8 cellular contexts compared by ENCODE assay signal in the genomic region with DNA sequence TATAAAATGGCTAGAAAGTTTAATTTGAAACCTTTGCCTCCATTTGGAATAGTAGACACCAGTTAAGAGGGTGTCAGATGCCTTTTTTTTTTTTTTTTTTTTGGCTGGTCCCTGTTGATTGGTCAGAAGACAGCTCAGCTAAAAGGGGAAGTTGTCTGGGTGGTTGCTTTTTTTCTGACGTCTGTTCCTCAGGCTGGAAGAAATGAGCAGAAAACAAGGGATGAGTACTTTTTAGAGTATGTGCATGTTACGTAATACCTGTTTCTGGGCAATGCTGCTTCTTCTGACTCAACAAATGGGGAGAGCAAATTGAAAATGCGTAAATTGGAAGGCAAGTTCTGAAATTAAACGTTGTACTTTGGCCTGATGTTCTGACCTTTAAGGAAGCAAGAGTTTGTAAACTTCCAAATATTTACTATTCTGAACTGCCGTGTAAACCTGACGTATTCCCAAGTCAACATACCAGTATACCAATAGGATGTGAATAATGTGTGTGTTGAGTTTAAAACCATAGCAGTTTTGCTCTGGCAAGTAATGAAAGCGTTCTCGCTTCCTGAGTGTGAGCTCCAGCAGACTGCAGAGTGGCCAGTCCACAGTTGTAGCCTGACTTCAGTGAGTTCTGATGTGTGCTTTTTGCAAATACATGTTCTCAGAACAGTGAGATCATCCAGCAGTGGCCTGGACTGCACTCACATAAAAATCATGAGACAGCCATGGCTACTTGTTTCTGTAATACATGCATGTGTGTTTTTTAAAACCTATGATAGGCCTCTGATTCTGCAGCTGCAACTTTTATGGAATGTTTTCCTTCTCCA. TPM values are rescaled to one million over a fixed set of nuclear protein-coding genes. Genes with fewer than 3 reads are reported as not detected.
A peak's percentile ranks its signal among the peaks of the same experiment; 100 is the strongest.
DNase-seq lines count a peak whose midpoint lies in the region; ATAC-seq and TF ChIP-seq lines count a peak whose summit lies in the region.

No MANE protein-coding gene starts in this region.

- H3K27me3 Mint-ChIP-seq in activated naive CD4-positive, alpha-beta T cell treated with anti-CD3 and anti-CD28 coated beads, Interleukin-2, amount 50 U/mL, for 24 hours = no peaks in the 10 kb centered on the region
- H3K27me3 Mint-ChIP-seq in T-helper 1 cell treated with Interleukin-12 subunit alpha and Interleukin-12 subunit beta and Interleukin-4 antibody, amounts not matched to agents 30 μg/mL and 1 μg/mL, for 36 hours (ENCODE audit: low read depth) = no peaks in the 10 kb centered on the region

- H3K9ac ChIP-seq in fibroblast of lung (ENCODE audit: insufficient read depth, low read length) = no peak overlapping the region

- H3K27ac Mint-ChIP-seq in activated naive CD4-positive, alpha-beta T cell treated with anti-CD3 and anti-CD28 coated beads, Interleukin-2, amount 50 U/mL, for 24 hours = peak overlapping the region; percentile 92
- H3K27ac Mint-ChIP-seq in T-helper 1 cell treated with Interleukin-12 subunit alpha and Interleukin-12 subunit beta and Interleukin-4 antibody, amounts not matched to agents 30 μg/mL and 1 μg/mL, for 36 hours = peak overlapping the region; percentile 88

- H3K36me3 ChIP-seq in fibroblast of lung (ENCODE audit: control insufficient read depth, insufficient read depth, low read length) (no peaks in the 10 kb centered on the region), sigmoid colon (peaks cover 0 to 12% (median 0%) of the 10 kb centered on the region in 4 donors), mucosa of descending colon (ENCODE audit: low read depth) (no peaks in the 10 kb centered on the region)

- no peaks in the 10 kb centered on the region for H3K9me3 ChIP-seq in fibroblast of lung (ENCODE audit: control insufficient read depth, insufficient read depth, low read depth, low read length)
- H3K9me3 ChIP-seq in sigmoid colon = no peaks in the 10 kb centered on the region
- H3K9me3 ChIP-seq in mucosa of descending colon = no peaks in the 10 kb centered on the region

- H4K20me1 ChIP-seq in fibroblast of lung (ENCODE audit: control insufficient read depth, extremely low read depth, insufficient read depth, low read length) = no peaks in the 10 kb centered on the region

- intact Hi-C loops in sigmoid colon (cut with DNase I) (loop anchor here (5.0 to 10.0 kb wide), 2 partner anchors 87 to 270 kb away; a partner anchor contains a TSS), mucosa of descending colon (cut with DNase I, micrococcal nuclease) (loop anchor here in 1 of 2 donors (10.0 kb wide), 1 partner anchor 120 kb away; a partner anchor contains a TSS), head of caudate nucleus (cut with DNase I) (no loop called here)

- H3K4me3 ChIP-seq in fibroblast of lung (replicated peaks in 1 of 4; ENCODE audit: control extremely low read depth in 1 of 4, insufficient read depth in 1 of 4, low read depth in 3 of 4, low read length in 4 of 4) = peak overlapping the region; percentile 28 to 87 (median 63)
- peak overlapping the region; percentile 70 to 74 (median 71) for H3K4me3 ChIP-seq in sigmoid colon
- H3K4me3 ChIP-seq in mucosa of descending colon = no peak overlapping the region

- TF ChIP-seq CTCF in fibroblast of lung (conservative IDR thresholded peaks at IDR 0.05 in 1 of 2, IDR thresholded peaks at IDR 0.05 in 1 of 2; ENCODE audit: low read depth in 1 of 2, low read length in 2 of 2) (no peak), sigmoid colon (IDR thresholded peaks at IDR 0.05) (no peak), mucosa of descending colon (IDR thresholded peaks at IDR 0.05) (no peak)

- H3K4me3 Mint-ChIP-seq in activated naive CD4-positive, alpha-beta T cell treated with anti-CD3 and anti-CD28 coated beads, Interleukin-2, amount 50 U/mL, for 24 hours = peak overlapping the region; percentile 96
- H3K4me3 Mint-ChIP-seq in T-helper 1 cell treated with Interleukin-12 subunit alpha and Interleukin-12 subunit beta and Interleukin-4 antibody, amounts not matched to agents 30 μg/mL and 1 μg/mL, for 36 hours = peak overlapping the region; percentile 95

- H3K4me1 Mint-ChIP-seq in activated naive CD4-positive, alpha-beta T cell treated with anti-CD3 and anti-CD28 coated beads, Interleukin-2, amount 50 U/mL, for 24 hours = peaks cover 39% of the 10 kb centered on the region
- H3K4me1 Mint-ChIP-seq in T-helper 1 cell treated with Interleukin-12 subunit alpha and Interleukin-12 subunit beta and Interleukin-4 antibody, amounts not matched to agents 30 μg/mL and 1 μg/mL, for 36 hours (ENCODE audit: low read depth) = peaks cover 34% of the 10 kb centered on the region

- DNase-seq in activated naive CD4-positive, alpha-beta T cell (lab: John Stamatoyannopoulos, UW) = no peak
- DNase-seq in fibroblast of lung (ENCODE audit: low read depth in 2 of 2) (peak; percentile 83 to 94), sigmoid colon (no peak), mucosa of descending colon (no peak), head of caudate nucleus (no peak), NCI-H1417 treated with DMSO at 0.1 percent for 48 hours (lab: John Stamatoyannopoulos, UW) (no peak)

- TF ChIP-seq POLR2A in sigmoid colon (IDR thresholded peaks at IDR 0.05) = peak in 1 of 2 donors; percentile 12

- no peaks in the 10 kb centered on the region for H3K79me2 ChIP-seq in fibroblast of lung (ENCODE audit: control insufficient read depth, insufficient read depth, low read length)

- no peaks in the 10 kb centered on the region for H3K9me3 Mint-ChIP-seq in activated naive CD4-positive, alpha-beta T cell treated with anti-CD3 and anti-CD28 coated beads, Interleukin-2, amount 50 U/mL, for 24 hours
- H3K9me3 Mint-ChIP-seq in T-helper 1 cell treated with Interleukin-12 subunit alpha and Interleukin-12 subunit beta and Interleukin-4 antibody, amounts not matched to agents 30 μg/mL and 1 μg/mL, for 36 hours = no peaks in the 10 kb centered on the region

- TF ChIP-seq EP300 in sigmoid colon (IDR thresholded peaks at IDR 0.05) = no peak

- peak overlapping the region; percentile 65 for H3K4me2 ChIP-seq in fibroblast of lung (ENCODE audit: extremely low read depth, insufficient read depth, low read length)

- H3K4me1 ChIP-seq in fibroblast of lung (ENCODE audit: control insufficient read depth, extremely low read depth, insufficient read depth, low read length) (no peaks in the 10 kb centered on the region), sigmoid colon (peaks cover 0 to 9% (median 0%) of the 10 kb centered on the region in 4 donors), mucosa of descending colon (ENCODE audit: low read depth) (no peaks in the 10 kb centered on the region)

- H3K27ac ChIP-seq in fibroblast of lung (ENCODE audit: insufficient read depth, low read length) (peak overlapping the region; percentile 92), sigmoid colon (peak overlapping the region; percentile 91 to 96 (median 93))

- 9 to 41% methylated on average over 8 of the region's 8 CpGs for WGBS in sigmoid colon, 2 donors

- H2AFZ ChIP-seq in fibroblast of lung (ENCODE audit: low read length) = no peak overlapping the region

- ATAC-seq in mucosa of descending colon = no peak

- peaks cover 19% of the 10 kb centered on the region for H3K36me3 Mint-ChIP-seq in activated naive CD4-positive, alpha-beta T cell treated with anti-CD3 and anti-CD28 coated beads, Interleukin-2, amount 50 U/mL, for 24 hours
- peaks cover 22% of the 10 kb centered on the region for H3K36me3 Mint-ChIP-seq in T-helper 1 cell treated with Interleukin-12 subunit alpha and Interleukin-12 subunit beta and Interleukin-4 antibody, amounts not matched to agents 30 μg/mL and 1 μg/mL, for 36 hours (ENCODE audit: low read depth)

- H3K27me3 ChIP-seq in fibroblast of lung (ENCODE audit: control insufficient read depth, insufficient read depth, low read length) (no peaks in the 10 kb centered on the region), sigmoid colon (no peaks in the 10 kb centered on the region)

RNA-seq across cellular contexts. Expression of a gene that starts 1.7 kb away (rescaled TPM):
- total RNA-seq in fibroblast of lung (148 TPM in 2 replicates), sigmoid colon (100 to 1,000 TPM; 321 to 371 (median 343) TPM), mucosa of descending colon (100 to 1,000 TPM; 267 to 574 (median 449) TPM)
- polyA plus RNA-seq in fibroblast of lung (118 and 151 TPM in 2 replicates), sigmoid colon (1,000 to 10,000 TPM in 1 of 3 donors, 100 to 1,000 TPM in 2; 775 to 1,356 (median 840) TPM)
- 68.5 and 99.8 TPM in 2 replicates for polyA plus RNA-seq in fibroblast of lung (2012)
- 7.4 and 17.1 TPM in 2 replicates for polyA minus RNA-seq in fibroblast of lung (ENCODE audit: low replicate concordance)

RNA-seq across cellular contexts. Expression of a gene that starts 41.6 kb away (rescaled TPM):
- total RNA-seq in fibroblast of lung (33.1 and 42.3 TPM in 2 replicates), sigmoid colon (10 to 100 TPM; 32.6 to 63.1 (median 51.3) TPM), mucosa of descending colon (10 to 100 TPM; 15.6 to 30.3 (median 22.8) TPM)
- polyA plus RNA-seq in fibroblast of lung (68.7 and 70.9 TPM in 2 replicates), sigmoid colon (10 to 100 TPM; 18.0 to 28.7 (median 25.6) TPM)
- 60.8 and 65.7 TPM in 2 replicates for polyA plus RNA-seq in fibroblast of lung (2012)
- polyA minus RNA-seq in fibroblast of lung (ENCODE audit: low replicate concordance) = 8.4 and 11.4 TPM in 2 replicates

Comparison
In these comparisons a context has a peak if more than half of its experiments do, and no peak if none do; other contexts are left out.
1. DNase-seq: peak in fibroblast of lung (2 of 2); none in activated naive CD4-positive, alpha-beta T cell (0 of 4), sigmoid colon (single experiment), mucosa of descending colon (0 of 3), head of caudate nucleus (0 of 42) and NCI-H1417 treated with DMSO at 0.1 percent for 48 hours (single experiment).